Comparison of ENCODE assay signal across 8 cellular contexts in the genomic region with DNA sequence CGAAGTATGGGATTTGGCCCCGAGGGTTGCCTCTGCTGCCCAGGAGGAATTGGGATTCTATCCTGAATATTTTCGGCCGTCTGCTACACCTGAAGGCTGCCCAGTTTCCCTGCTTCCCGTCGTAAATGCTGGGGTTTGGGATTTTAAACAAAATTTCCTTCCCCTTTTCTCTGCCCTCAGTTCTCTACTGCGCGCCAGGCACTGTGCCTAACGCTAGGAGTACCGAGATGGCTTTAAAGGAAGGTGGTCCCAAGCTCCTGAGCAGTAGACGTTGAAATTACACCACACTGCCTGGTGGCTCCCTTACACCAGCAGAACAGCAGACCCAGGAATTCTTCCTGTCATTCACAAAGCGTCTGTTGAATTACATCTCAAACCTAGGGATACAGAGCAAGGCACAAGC.
DNase-seq lines count a peak whose midpoint lies in the region; ATAC-seq and TF ChIP-seq lines count a peak whose summit lies in the region.

No MANE protein-coding gene starts in this region.

- H3K4me3 ChIP-seq in DOHH2 (ENCODE audit: low read length) = peak overlapping the region; percentile 83
- peak overlapping the region; percentile 89 for H3K4me3 ChIP-seq in adipocyte (ENCODE audit: low read length)

- H3K36me3 ChIP-seq in DOHH2 (ENCODE audit: control insufficient read depth, low read length) (peaks cover 39% of the 10 kb centered on the region), KOPT-K1 (ENCODE audit: insufficient read depth, low read length) (peaks cover 26% of the 10 kb centered on the region), adipocyte (ENCODE audit: control insufficient read depth, insufficient read depth, low read length, severe bottlenecking) (peaks cover 5% of the 10 kb centered on the region)

- TF ChIP-seq CTCF in DOHH2 (IDR thresholded peaks at IDR 0.05; ENCODE audit: low read depth, low read length, poor library complexity, severe bottlenecking) = no peak

- ATAC-seq in stimulated activated naive CD8-positive, alpha-beta T cell treated with anti-CD3 and anti-CD28 coated beads, Interleukin-15, Interleukin-2, amounts not matched to agents 100 U/mL and 50 U/mL, for 24 hours = no peak
- ATAC-seq in HG02678 (IDR thresholded peaks at IDR 0.05; ENCODE audit: unreplicated experiment) (no peak), HG02588 (IDR thresholded peaks at IDR 0.05; ENCODE audit: unreplicated experiment) (no peak), HG03039 (IDR thresholded peaks at IDR 0.05; ENCODE audit: unreplicated experiment) (no peak)

- H3K27ac ChIP-seq in DOHH2 (ENCODE audit: low read depth, low read length) = no peak overlapping the region
- H3K27ac ChIP-seq in KOPT-K1 (ENCODE audit: low read depth, low read length, poor library complexity, severe bottlenecking) = peak overlapping the region; percentile 66

- H3K9ac ChIP-seq in adipocyte (ENCODE audit: low read length) = peak overlapping the region; percentile 96

- H3K9me2 ChIP-seq in DOHH2 (replicated peaks; ENCODE audit: control insufficient read depth, low read length) = no peaks in the 10 kb centered on the region

- H3K4me1 ChIP-seq in DOHH2 (ENCODE audit: control insufficient read depth, low read length) (peaks cover 23% of the 10 kb centered on the region), adipocyte (ENCODE audit: control insufficient read depth, insufficient read depth, low read length) (peaks cover 33% of the 10 kb centered on the region)

- no peaks in the 10 kb centered on the region for H3K9me3 ChIP-seq in DOHH2 (ENCODE audit: control insufficient read depth, insufficient read depth, low read length)
- no peaks in the 10 kb centered on the region for H3K9me3 ChIP-seq in KOPT-K1 (ENCODE audit: insufficient read depth, low read length, poor library complexity, severe bottlenecking)
- H3K9me3 ChIP-seq in adipocyte (ENCODE audit: control insufficient read depth, low read length) = no peaks in the 10 kb centered on the region

- H3K27me3 ChIP-seq in DOHH2 (ENCODE audit: control insufficient read depth, low read length) (no peaks in the 10 kb centered on the region), adipocyte (replicated peaks; ENCODE audit: control insufficient read depth, insufficient read depth, low read length) (no peaks in the 10 kb centered on the region)

- DNase-seq in adipocyte (ENCODE audit: low read depth) (no peak), iPS-NIHi11 (ENCODE audit: low spot score) (peak; percentile 8)
- peak; percentile 17 for DNase-seq in stimulated activated naive CD8-positive, alpha-beta T cell treated with anti-CD3 and anti-CD28 coated beads, Interleukin-15, Interleukin-2, amounts not matched to agents 100 U/mL and 50 U/mL, for 24 hours

- H4K20me1 ChIP-seq in DOHH2 (ENCODE audit: control insufficient read depth, insufficient read depth, low read depth, low read length) = peaks cover 8% of the 10 kb centered on the region

- no peaks in the 10 kb centered on the region for H3F3A ChIP-seq in DOHH2 (ENCODE audit: control insufficient read depth, insufficient read depth)

- H3K79me2 ChIP-seq in DOHH2 (ENCODE audit: control insufficient read depth, low read length) = peaks cover 42% of the 10 kb centered on the region

- H3K4me2 ChIP-seq in DOHH2 (ENCODE audit: low read length) = peak overlapping the region; percentile 73
